Comparison of ENCODE assay signal across 18 cellular contexts in the genomic region with DNA sequence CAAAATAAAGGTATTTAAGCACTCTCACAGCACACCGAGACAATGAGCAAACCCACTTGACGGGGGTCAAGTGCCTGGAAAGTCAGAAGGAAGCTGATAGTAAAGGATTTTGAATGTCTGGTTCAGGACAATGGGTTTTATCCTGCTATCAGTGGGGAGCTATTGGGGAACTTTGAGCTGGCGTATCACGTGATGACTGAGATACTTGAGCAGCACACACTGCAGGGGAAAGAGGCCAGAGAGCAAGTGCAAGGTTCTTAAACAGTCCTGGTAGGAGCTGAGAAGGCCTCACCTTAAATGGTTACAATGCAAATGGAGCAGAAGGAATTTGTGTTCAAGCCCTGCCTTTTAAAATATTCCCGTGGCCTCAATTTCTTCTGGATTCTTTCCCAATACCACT.
"Had no signal": no experiment of that assay in that cellular context is flagged by ENCODE, and none has a peak within 500 bp of the region (broad histone marks: within the 10 kb centered on the region; RNA-seq: fewer than 3 reads in every experiment).

No MANE protein-coding gene starts in this region.

- H3K4me3 ChIP-seq: adrenal gland, mucosa of descending colon, pancreas, thoracic aorta had no signal

- H3K4me3 Mint-ChIP-seq: activated CD4-positive, alpha-beta T cell treated with anti-CD3 and anti-CD28 coated beads, Interleukin-2, amount 10 ng/mL, durations not matched to agents 7 days and 5 days; activated CD8-positive, alpha-beta T cell treated with anti-CD3 and anti-CD28 coated beads, Interleukin-2, amount 10 ng/mL, durations not matched to agents 7 days and 5 days; activated naive CD4-positive, alpha-beta T cell treated with anti-CD3 and anti-CD28 coated beads, Interleukin-2, amount 50 U/mL, for 24 hours; activated T-cell treated with anti-CD3 and anti-CD28 coated beads, Interleukin-2, amount 50 U/mL, for 72 hours; effector memory CD8-positive, alpha-beta T cell; naive thymus-derived CD4-positive, alpha-beta T cell; stimulated activated effector memory CD8-positive, alpha-beta T cell treated with anti-CD3 and anti-CD28 coated beads, Interleukin-12 subunit alpha, Interleukin-12 subunit beta, amount 100 ng/mL, for 72 hours had no signal

- H3K4me1 Mint-ChIP-seq: activated CD4-positive, alpha-beta T cell treated with anti-CD3 and anti-CD28 coated beads, Interleukin-2, amount 10 ng/mL, durations not matched to agents 7 days and 5 days; activated naive CD4-positive, alpha-beta T cell treated with anti-CD3 and anti-CD28 coated beads, Interleukin-2, amount 50 U/mL, for 24 hours; naive thymus-derived CD4-positive, alpha-beta T cell; stimulated activated effector memory CD8-positive, alpha-beta T cell treated with anti-CD3 and anti-CD28 coated beads, Interleukin-12 subunit alpha, Interleukin-12 subunit beta, amount 100 ng/mL, for 72 hours had no signal

- H3K27ac Mint-ChIP-seq: activated CD4-positive, alpha-beta T cell treated with anti-CD3 and anti-CD28 coated beads, Interleukin-2, amount 10 ng/mL, durations not matched to agents 7 days and 5 days; activated CD8-positive, alpha-beta T cell treated with anti-CD3 and anti-CD28 coated beads, Interleukin-2, amount 10 ng/mL, durations not matched to agents 7 days and 5 days; activated naive CD4-positive, alpha-beta T cell treated with anti-CD3 and anti-CD28 coated beads, Interleukin-2, amount 50 U/mL, for 24 hours; activated T-cell treated with anti-CD3 and anti-CD28 coated beads, Interleukin-2, amount 50 U/mL, for 72 hours; effector memory CD8-positive, alpha-beta T cell; naive thymus-derived CD4-positive, alpha-beta T cell; stimulated activated effector memory CD8-positive, alpha-beta T cell treated with anti-CD3 and anti-CD28 coated beads, Interleukin-12 subunit alpha, Interleukin-12 subunit beta, amount 100 ng/mL, for 72 hours had no signal

- H3K36me3 ChIP-seq: adrenal gland, neutrophil, pancreas, thoracic aorta had no signal

- H3K27me3 ChIP-seq: adrenal gland, foreskin keratinocyte, neutrophil, pancreas had no signal

- H3K36me3 Mint-ChIP-seq: stimulated activated effector memory CD8-positive, alpha-beta T cell treated with anti-CD3 and anti-CD28 coated beads, Interleukin-12 subunit alpha, Interleukin-12 subunit beta, amount 100 ng/mL, for 72 hours had no signal

- DNase-seq: activated CD4-positive, alpha-beta T cell treated with anti-CD3 and anti-CD28 coated beads, Interleukin-2, amount 10 ng/mL, durations not matched to agents 7 days and 5 days; activated CD8-positive, alpha-beta memory T cell treated with anti-CD3 and anti-CD28 coated beads, Interleukin-2, amount 50 U/mL, for 4 hours; activated CD8-positive, alpha-beta T cell treated with anti-CD3 and anti-CD28 coated beads, Interleukin-2, amount 10 ng/mL, durations not matched to agents 7 days and 5 days; activated effector memory CD4-positive, alpha-beta T cell treated with anti-CD3 and anti-CD28 coated beads, Interleukin-2, amount 50 U/mL, for 16 hours; activated T-cell treated with anti-CD3 and anti-CD28 coated beads, Interleukin-2, amount 50 U/mL, for 72 hours; adrenal gland; dermis blood vessel endothelial cell; effector memory CD8-positive, alpha-beta T cell; foreskin keratinocyte; glutamatergic neuron; mucosa of descending colon; naive thymus-derived CD4-positive, alpha-beta T cell; pancreas; stimulated activated CD4-positive, alpha-beta T cell treated with anti-CD3 and anti-CD28 coated beads, Interleukin-4, amount 100 ng/mL, for 24 hours had no signal

- H3K27ac ChIP-seq: adrenal gland, foreskin keratinocyte, neutrophil, pancreas, thoracic aorta had no signal

- H3K4me1 ChIP-seq: foreskin keratinocyte, pancreas had no signal

- H3K9me3 ChIP-seq: adrenal gland, mucosa of descending colon, neutrophil, pancreas, thoracic aorta had no signal
